Comparison of ENCODE assay signal across 1 cellular context in the genomic region with DNA sequence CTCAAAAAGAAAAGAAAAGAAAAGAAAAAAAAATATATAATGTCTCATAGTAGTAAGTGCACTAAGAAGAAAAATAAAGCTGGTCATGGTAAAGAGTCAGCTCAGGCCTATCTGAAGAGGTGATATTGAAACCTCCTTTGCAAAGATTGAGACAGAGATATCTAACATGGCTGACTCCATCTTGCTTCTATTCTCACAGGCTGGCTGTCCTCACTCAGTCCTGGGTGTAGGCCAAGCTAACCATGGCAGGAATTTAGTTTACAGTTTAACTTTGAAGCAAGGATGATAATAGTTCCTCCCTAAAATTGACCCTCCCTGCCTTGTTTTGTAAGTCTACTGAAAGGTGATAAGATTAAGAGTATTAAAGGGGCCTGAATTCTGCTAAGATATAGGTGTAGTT.
TF ChIP-seq lines count a peak whose summit lies in the region.

No MANE protein-coding gene starts in this region.

TF ChIP-seq in SK-N-SH treated with all-trans-retinoic acid at 6 μM for 48 hours, 23 proteins besides CTCF, POLR2A, EP300 and RAD21 (continued from another document):
- TF ChIP-seq POU6F1 (CRISPR knock-in tag; IDR thresholded peaks at IDR 0.05; ENCODE audit: borderline replicate concordance, low read depth): no peak
- no peak for TF ChIP-seq RARB (CRISPR knock-in tag; IDR thresholded peaks at IDR 0.05)
- no peak for TF ChIP-seq ZNF70 (CRISPR knock-in tag; IDR thresholded peaks at IDR 0.05)
- TF ChIP-seq ISL1 (CRISPR knock-in tag; IDR thresholded peaks at IDR 0.05): no peak
- TF ChIP-seq TCF4 (CRISPR knock-in tag; IDR thresholded peaks at IDR 0.05; ENCODE audit: borderline replicate concordance): no peak
- TF ChIP-seq CSRNP3 (CRISPR knock-in tag; IDR thresholded peaks at IDR 0.05): no peak
- TF ChIP-seq ZFP3 (CRISPR knock-in tag; IDR thresholded peaks at IDR 0.05): no peak
- no peak for TF ChIP-seq ESRRG (CRISPR knock-in tag; IDR thresholded peaks at IDR 0.05)
TF ChIP-seq in SK-N-SH treated with all-trans-retinoic acid at 6 μM for 48 hours: peak in this region for 0.
